ENCODE assay signal across 24 cellular contexts in genomic region chr18:44309185-44309584, GRCh38.
DNase-seq lines count a peak whose midpoint lies in the region; ATAC-seq, FAIRE-seq and TF ChIP-seq lines count a peak whose summit lies in the region.
"Had no signal": no experiment of that assay in that cellular context is flagged by ENCODE, and none has a peak within 500 bp of the region (broad histone marks: within the 10 kb centered on the region; RNA-seq: fewer than 3 reads in every experiment).

No MANE protein-coding gene starts in this region.

- ATAC-seq in sciatic nerve (peak; percentile 26), GM18519 (IDR thresholded peaks at IDR 0.05; ENCODE audit: low FRiP score, unreplicated experiment) (no peak)
- ATAC-seq: activated naive CD4-positive, alpha-beta T cell treated with anti-CD3 and anti-CD28 coated beads, Interleukin-2, amount 50 U/mL, for 72 hours; HepG2; natural killer cell treated with Interleukin-12 subunit alpha and Interleukin-12 subunit beta and Interleukin-15 and Interleukin-18, amount 100 ng/mL, for 72 hours; psoas muscle had no signal

- no peaks in the 10 kb centered on the region for H3K36me3 ChIP-seq in GM23248 (ENCODE audit: low read depth)
- H3K36me3 ChIP-seq: tibial nerve had no signal

- no peaks in the 10 kb centered on the region for H3K27me3 ChIP-seq in GM23248 (replicated peaks; ENCODE audit: insufficient read depth)
- H3K27me3 ChIP-seq: tibial nerve had no signal

- 1 to 5% methylated on average over 2 of the region's 2 CpGs for WGBS in GM23248 (ENCODE audit: low coverage in 1 of 2, low lambda C conversion rate in 2 of 2, missing lambda C conversion rate in 2 of 2), 2 experiments

- DNase-seq in GM23248 = peak; percentile 69
- DNase-seq in astrocyte of the spinal cord (ENCODE audit: low read depth, low spot score) = peak; percentile 54
- peak; percentile 56 for DNase-seq in fibroblast of the aortic adventitia (ENCODE audit: low read depth)
- no peak for DNase-seq in sciatic nerve (ENCODE audit: low spot score)
- DNase-seq in HTR-8/SVneo (ENCODE audit: insufficient read length, low spot score) = no peak
- no peak for DNase-seq in HK-2 (ENCODE audit: unreplicated experiment)
- DNase-seq in HCEC 1CT = no peak
- DNase-seq: activated CD4-positive, alpha-beta memory T cell treated with anti-CD3 and anti-CD28 coated beads, Interleukin-2, amount 10 ng/mL, durations not matched to agents 7 days and 5 days; activated T-cell treated with anti-CD3 and anti-CD28 coated beads, Interleukin-2, amount 50 U/mL, for 48 hours; C1 segment of cervical spinal cord; caudate nucleus; glutamatergic neuron; MM.1S; NCI-H187; NCI-H446; psoas muscle; stimulated activated CD4-positive, alpha-beta T cell treated with anti-CD3 and anti-CD28 coated beads, Interleukin-15, amount 100 ng/mL, for 24 hours; stimulated activated naive CD4-positive, alpha-beta T cell had no signal

- TF ChIP-seq CTCF in astrocyte of the spinal cord (IDR thresholded peaks at IDR 0.05; ENCODE audit: low read depth, low read length) (no peak), fibroblast of the aortic adventitia (IDR thresholded peaks at IDR 0.05; ENCODE audit: insufficient read depth, low read length) (no peak)

- peaks cover 5% of the 10 kb centered on the region for H3F3A ChIP-seq in GM23248 (ENCODE audit: insufficient read depth)

- intact Hi-C loops in sciatic nerve (cut with DNase I) = no loop called here

- no peaks in the 10 kb centered on the region for H3K79me2 ChIP-seq in GM23248 (ENCODE audit: insufficient read depth)

- H3K4me3 ChIP-seq in GM23248 = peak overlapping the region; percentile 15
- no peak overlapping the region for H3K4me3 ChIP-seq in astrocyte of the spinal cord (ENCODE audit: low read depth, low read length)
- H3K4me3 ChIP-seq in fibroblast of the aortic adventitia (ENCODE audit: low read depth, low read length) = no peak overlapping the region
- H3K4me3 ChIP-seq: psoas muscle, tibial nerve had no signal

- no peaks in the 10 kb centered on the region for H3K9me2 ChIP-seq in GM23248 (ENCODE audit: insufficient read depth)

- peak overlapping the region; percentile 51 for H3K4me2 ChIP-seq in GM23248 (ENCODE audit: unreplicated experiment)

- H4K20me1 ChIP-seq in GM23248 (ENCODE audit: insufficient read depth) = no peaks in the 10 kb centered on the region

- H3K4me1 ChIP-seq in GM23248 (ENCODE audit: insufficient read depth) = peaks cover 16% of the 10 kb centered on the region
- H3K4me1 ChIP-seq: psoas muscle had no signal

- peak overlapping the region; percentile 44 for H3K27ac ChIP-seq in GM23248
- H3K27ac ChIP-seq: psoas muscle, VCaP had no signal

- H2AFZ ChIP-seq in GM23248 = peak overlapping the region; percentile 42

- in situ Hi-C loops in GM23248 (cut with MboI) (no loop called here), astrocyte of the spinal cord (cut with HindIII; ENCODE audit: low sequenced_read_pairs) (no loop called here)

- H3K9ac ChIP-seq in GM23248 = peak overlapping the region; percentile 16

- no peak for FAIRE-seq in HTR-8/SVneo (lab: Jason Lieb, UNC)
- FAIRE-seq: HepG2 had no signal

- H3K9me3 ChIP-seq in GM23248 (ENCODE audit: low read depth) = no peaks in the 10 kb centered on the region

Comparison
In these comparisons a context has a peak if more than half of its experiments do, and no peak if none do; other contexts are left out.
1. DNase-seq: peak in GM23248 (single experiment), astrocyte of the spinal cord (single experiment) and fibroblast of the aortic adventitia (single experiment); none in sciatic nerve (single experiment), HTR-8/SVneo (single experiment), HK-2 (single experiment) and HCEC 1CT (single experiment).